Comparison of ENCODE assay signal across 27 cellular contexts in genomic region chr12:21946983-21947382, GRCh38. TPM values are rescaled to one million over a fixed set of nuclear protein-coding genes. Genes with fewer than 3 reads are reported as not detected.
"Had no signal": no experiment of that assay in that cellular context is flagged by ENCODE, and none has a peak within 500 bp of the region (broad histone marks: within the 10 kb centered on the region; RNA-seq: fewer than 3 reads in every experiment).

No MANE protein-coding gene starts in this region.

- H3K27me3 ChIP-seq: body of pancreas had no signal

- H3K27ac ChIP-seq: body of pancreas, colonic mucosa, WERI-Rb-1 had no signal

- H3K4me3 ChIP-seq: body of pancreas, colonic mucosa had no signal

- H3K4me1 ChIP-seq: body of pancreas, colonic mucosa had no signal

- DNase-seq: activated B cell treated with CpG ODN at 0.5 μM for 24 hours; activated CD4-positive, alpha-beta T cell treated with anti-CD3 and anti-CD28 coated beads for 48 hours; activated CD4-positive, alpha-beta T cell treated with anti-CD3 and anti-CD28 coated beads, Interleukin-2, amount 50 U/mL, for 1 hour; activated CD4-positive, alpha-beta T cell treated with anti-CD3 and anti-CD28 coated beads, Interleukin-2, amount 50 U/mL, for 48 hours; activated CD8-positive, alpha-beta memory T cell treated with anti-CD3 and anti-CD28 coated beads for 24 hours; activated CD8-positive, alpha-beta T cell treated with anti-CD3 and anti-CD28 coated beads for 36 hours; activated effector memory CD4-positive, alpha-beta T cell treated with Interleukin-2 at 50 U/mL for 16 hours; activated gamma-delta T cell treated with Interleukin-2 at 50 U/mL for 16 hours; activated naive CD4-positive, alpha-beta T cell treated with anti-CD3 and anti-CD28 coated beads, Interleukin-2, amount 50 U/mL, for 16 hours; activated naive CD4-positive, alpha-beta T cell treated with Interleukin-2 at 50 U/mL for 16 hours; activated T-cell treated with anti-CD3 and anti-CD28 coated beads, Interleukin-2, amount 50 U/mL, for 4 hours; amniotic stem cell; anterior cingulate cortex; body of pancreas; caudate nucleus; colonic mucosa; effector CD8-positive, alpha-beta T cell; foreskin fibroblast; head of caudate nucleus; T-helper 1 cell; T-helper 17 cell; T1000; WERI-Rb-1 had no signal

- H3K36me3 ChIP-seq: colonic mucosa, WERI-Rb-1 had no signal

- ATAC-seq: activated CD4-positive, CD25-positive, alpha-beta regulatory T cell treated with anti-CD3 and anti-CD28 coated beads, Interleukin-2, amount 50 U/mL, for 24 hours; activated CD8-positive, alpha-beta T cell treated with anti-CD3 and anti-CD28 coated beads for 36 hours; activated T-cell treated with anti-CD3 and anti-CD28 coated beads, Interleukin-2, amount 50 U/mL, for 4 hours; activated T-helper 17 cell treated with anti-CD3 and anti-CD28 coated beads, Interleukin-2, amount 50 U/mL, for 72 hours; body of pancreas; esophagus mucosa; T-helper 17 cell had no signal

- H3K9me3 ChIP-seq: colonic mucosa had no signal

RNA-seq across cellular contexts. Expression of gene ABCC9, which starts 5.8 kb away (rescaled TPM):
- total RNA-seq: activated B cell treated with CpG ODN at 0.5 μM for 24 hours; activated CD8-positive, alpha-beta T cell treated with anti-CD3 and anti-CD28 coated beads for 36 hours; dermis microvascular lymphatic vessel endothelial cell; T-helper 17 cell had no signal
